In the genomic region with DNA sequence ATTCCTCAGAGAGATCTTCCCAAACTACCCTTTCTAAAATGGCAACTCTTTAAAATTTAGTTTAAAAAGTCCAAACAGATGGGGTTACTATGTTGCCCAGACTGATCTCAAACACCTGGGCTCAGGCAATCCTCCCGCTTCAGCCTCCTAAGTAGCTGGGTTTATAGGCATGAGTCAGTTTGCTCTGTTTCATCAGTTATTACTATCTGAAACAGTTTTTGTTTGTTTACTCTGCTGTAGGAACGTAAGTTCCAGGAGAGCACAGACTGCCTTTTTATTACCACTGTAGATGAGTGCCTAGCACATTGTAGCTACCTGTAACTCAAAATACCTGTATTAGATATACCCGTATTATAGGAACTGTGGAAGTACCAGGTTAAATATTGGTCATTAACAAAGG, we compare ENCODE assay signal across 26 cellular contexts.
DNase-seq lines count a peak whose midpoint lies in the region; ATAC-seq, FAIRE-seq and TF ChIP-seq lines count a peak whose summit lies in the region.
"Had no signal": no experiment of that assay in that cellular context is flagged by ENCODE, and none has a peak within 500 bp of the region (broad histone marks: within the 10 kb centered on the region; RNA-seq: fewer than 3 reads in every experiment).

No MANE protein-coding gene starts in this region.

- no peak overlapping the region for H3K4me3 Mint-ChIP-seq in activated naive CD4-positive, alpha-beta T cell treated with anti-CD3 and anti-CD28 coated beads, Interleukin-2, amount 50 U/mL, for 24 hours
- no peak overlapping the region for H3K4me3 Mint-ChIP-seq in activated naive CD4-positive, alpha-beta T cell treated with anti-CD3 and anti-CD28 coated beads for 36 hours
- H3K4me3 Mint-ChIP-seq in naive B cell = no peak overlapping the region
- H3K4me3 Mint-ChIP-seq: CD14-positive monocyte; H9; naive thymus-derived CD8-positive, alpha-beta T cell had no signal

- H3K4me1 Mint-ChIP-seq in activated naive CD4-positive, alpha-beta T cell treated with anti-CD3 and anti-CD28 coated beads, Interleukin-2, amount 50 U/mL, for 24 hours = no peaks in the 10 kb centered on the region
- H3K4me1 Mint-ChIP-seq in activated naive CD4-positive, alpha-beta T cell treated with anti-CD3 and anti-CD28 coated beads for 36 hours (ENCODE audit: low read depth) = no peaks in the 10 kb centered on the region
- peaks cover 0 to 4% (median 0%) of the 10 kb centered on the region in 3 donors for H3K4me1 Mint-ChIP-seq in naive B cell
- H3K4me1 Mint-ChIP-seq: CD14-positive monocyte had no signal

- TF ChIP-seq EP300 in stomach (IDR thresholded peaks at IDR 0.05) = no peak

- intact Hi-C loops in activated naive CD4-positive, alpha-beta T cell treated with anti-CD3 and anti-CD28 coated beads for 36 hours (cut with micrococcal nuclease) = no loop called here
- intact Hi-C loops in stomach (cut with DNase I; ENCODE audit: low total_unique reads) = no loop called here
- intact Hi-C loops in aorta (cut with DNase I) = loop anchor here in 1 of 2 donors (10.0 kb wide), 1 partner anchor 148 kb away; no protein-coding TSS in a partner anchor

- H3K27ac ChIP-seq in stomach = no peak overlapping the region
- no peak overlapping the region for H3K27ac ChIP-seq in aorta (ENCODE audit: low read depth in 1 of 2, low read length in 2 of 2)
- H3K27ac ChIP-seq: esophagus squamous epithelium, Peyer's patch, right atrium auricular region, SK-N-MC had no signal

- H3K27me3 ChIP-seq in bronchial epithelial cell (ENCODE audit: control insufficient read depth, insufficient read depth, low read length) = no peaks in the 10 kb centered on the region
- H3K27me3 ChIP-seq in stomach = no peaks in the 10 kb centered on the region
- no peaks in the 10 kb centered on the region for H3K27me3 ChIP-seq in aorta (ENCODE audit: control insufficient read depth in 1 of 2, insufficient read depth in 2 of 2, low read length in 1 of 2)
- H3K27me3 ChIP-seq: esophagus squamous epithelium, Peyer's patch, right atrium auricular region had no signal

- CTCF ChIA-PET in activated naive CD4-positive, alpha-beta T cell treated with anti-CD3 and anti-CD28 coated beads for 36 hours (lab: Charles Lee) = no interaction called here

- H3K9me3 ChIP-seq in stomach = no peaks in the 10 kb centered on the region
- H3K9me3 ChIP-seq in aorta (ENCODE audit: control insufficient read depth, low read length) = no peaks in the 10 kb centered on the region
- H3K9me3 ChIP-seq: esophagus squamous epithelium, Peyer's patch, right atrium auricular region had no signal

- H3K9me3 Mint-ChIP-seq in activated naive CD4-positive, alpha-beta T cell treated with anti-CD3 and anti-CD28 coated beads, Interleukin-2, amount 50 U/mL, for 24 hours = no peaks in the 10 kb centered on the region
- H3K9me3 Mint-ChIP-seq in activated naive CD4-positive, alpha-beta T cell treated with anti-CD3 and anti-CD28 coated beads for 36 hours = no peaks in the 10 kb centered on the region
- no peaks in the 10 kb centered on the region for H3K9me3 Mint-ChIP-seq in naive B cell
- H3K9me3 Mint-ChIP-seq: CD14-positive monocyte; H9; naive thymus-derived CD8-positive, alpha-beta T cell had no signal

- no peak for ATAC-seq in naive B cell (ENCODE audit: low read depth in 2 of 2)
- ATAC-seq in aorta (ENCODE audit: low FRiP score) = no peak
- ATAC-seq: left cardiac atrium; naive thymus-derived CD8-positive, alpha-beta T cell had no signal

- no peak for TF ChIP-seq POLR2A in stomach (IDR thresholded peaks at IDR 0.05)

- WGBS in stomach, 5 donors = 79 to 85% (median 84%) methylated on average over 3 of the region's 3 CpGs
- 93 to 94% methylated on average over 3 of the region's 3 CpGs for WGBS in aorta, 2 donors

- no peak for FAIRE-seq in bronchial epithelial cell (lab: Jason Lieb, UNC)
- FAIRE-seq: astrocyte had no signal

- peaks cover 13% of the 10 kb centered on the region for H3K36me3 Mint-ChIP-seq in activated naive CD4-positive, alpha-beta T cell treated with anti-CD3 and anti-CD28 coated beads, Interleukin-2, amount 50 U/mL, for 24 hours
- H3K36me3 Mint-ChIP-seq in activated naive CD4-positive, alpha-beta T cell treated with anti-CD3 and anti-CD28 coated beads for 36 hours (ENCODE audit: low read depth) = peaks cover 40% of the 10 kb centered on the region
- H3K36me3 Mint-ChIP-seq in naive B cell = peaks cover 28 to 33% of the 10 kb centered on the region in 2 donors

- no peaks in the 10 kb centered on the region for H3K27me3 Mint-ChIP-seq in activated naive CD4-positive, alpha-beta T cell treated with anti-CD3 and anti-CD28 coated beads, Interleukin-2, amount 50 U/mL, for 24 hours
- H3K27me3 Mint-ChIP-seq in activated naive CD4-positive, alpha-beta T cell treated with anti-CD3 and anti-CD28 coated beads for 36 hours (ENCODE audit: low read depth) = no peaks in the 10 kb centered on the region
- H3K27me3 Mint-ChIP-seq in naive B cell = no peaks in the 10 kb centered on the region
- H3K27me3 Mint-ChIP-seq: naive thymus-derived CD8-positive, alpha-beta T cell had no signal

- H3K4me3 ChIP-seq in HFF-Myc (replicated peaks; ENCODE audit: low read depth, low read length) = no peak overlapping the region
- no peak overlapping the region for H3K4me3 ChIP-seq in bronchial epithelial cell (ENCODE audit: low read depth, low read length)
- no peak overlapping the region for H3K4me3 ChIP-seq in stomach
- H3K4me3 ChIP-seq in aorta (ENCODE audit: low read length in 2 of 2) = no peak overlapping the region
- H3K4me3 ChIP-seq: esophagus squamous epithelium, Peyer's patch, right atrium auricular region, SK-N-MC had no signal

- peaks cover 8% of the 10 kb centered on the region for H3K36me3 ChIP-seq in bronchial epithelial cell (ENCODE audit: control insufficient read depth, insufficient read depth, low read length)
- peaks cover 34 to 100% (median 95%) of the 10 kb centered on the region in 4 donors for H3K36me3 ChIP-seq in stomach
- H3K36me3 ChIP-seq in aorta (ENCODE audit: control insufficient read depth in 1 of 2, insufficient read depth in 2 of 2, low read length in 1 of 2) = peaks cover 6 to 7% of the 10 kb centered on the region in 2 donors

- H3K4me1 ChIP-seq in stomach = no peaks in the 10 kb centered on the region
- H3K4me1 ChIP-seq in aorta (ENCODE audit: control insufficient read depth in 1 of 2, insufficient read depth in 2 of 2, low read length in 2 of 2) = no peaks in the 10 kb centered on the region
- H3K4me1 ChIP-seq: esophagus squamous epithelium, Peyer's patch, right atrium auricular region had no signal

- H3K27ac Mint-ChIP-seq in activated naive CD4-positive, alpha-beta T cell treated with anti-CD3 and anti-CD28 coated beads, Interleukin-2, amount 50 U/mL, for 24 hours = peak overlapping the region; percentile 27
- H3K27ac Mint-ChIP-seq in activated naive CD4-positive, alpha-beta T cell treated with anti-CD3 and anti-CD28 coated beads for 36 hours = no peak overlapping the region
- H3K27ac Mint-ChIP-seq in naive B cell = peak overlapping the region in 4 of 6 donors; percentile 28 to 46 (median 30)
- H3K27ac Mint-ChIP-seq: CD14-positive monocyte, H9 had no signal

- DNase-seq in activated naive CD4-positive, alpha-beta T cell treated with anti-CD3 and anti-CD28 coated beads for 36 hours = no peak
- DNase-seq in HFF-Myc (ENCODE audit: extremely low read depth, low read depth) = peak; percentile 5
- DNase-seq in bronchial epithelial cell (ENCODE audit: low read depth) = peak; percentile 50
- no peak for DNase-seq in naive B cell
- DNase-seq in stomach = no peak
- DNase-seq in aorta = no peak
- no peak for DNase-seq in A172 (ENCODE audit: low spot score)
- DNase-seq: activated CD4-positive, alpha-beta T cell treated with anti-CD3 and anti-CD28 coated beads, Interleukin-2, amount 50 U/mL, for 4 hours; activated naive CD4-positive, alpha-beta T cell; cerebellar nuclear complex; DMS 273 treated with DMSO at 0.1 percent for 48 hours; effector CD4-positive, alpha-beta T cell; esophagus squamous epithelium; H9; left cardiac atrium; naive thymus-derived CD8-positive, alpha-beta T cell; NCI-H1436 treated with DMSO at 0.1 percent for 48 hours; NCI-H510A; Peyer's patch; stimulated activated CD4-positive, alpha-beta T cell treated with anti-CD3 and anti-CD28 coated beads, Interleukin-12 subunit alpha, Interleukin-12 subunit beta, amount 100 ng/mL, for 4 hours; T-helper 9 cell had no signal

- TF ChIP-seq CTCF in HFF-Myc (IDR thresholded peaks at IDR 0.05; ENCODE audit: low read depth, low read length, missing control alignments) = no peak
- no peak for TF ChIP-seq CTCF in bronchial epithelial cell (IDR thresholded peaks at IDR 0.05; ENCODE audit: insufficient read depth, low read length, severe bottlenecking)
- TF ChIP-seq CTCF in stomach (IDR thresholded peaks at IDR 0.05) = no peak

Comparison
In these comparisons a context has a peak if more than half of its experiments do, and no peak if none do; other contexts are left out.
1. DNase-seq: peak in HFF-Myc (single experiment) and bronchial epithelial cell (single experiment); none in activated naive CD4-positive, alpha-beta T cell treated with anti-CD3 and anti-CD28 coated beads for 36 hours (single experiment), naive B cell (single experiment), stomach (single experiment), aorta (0 of 2) and A172 (single experiment).